In the genomic region with DNA sequence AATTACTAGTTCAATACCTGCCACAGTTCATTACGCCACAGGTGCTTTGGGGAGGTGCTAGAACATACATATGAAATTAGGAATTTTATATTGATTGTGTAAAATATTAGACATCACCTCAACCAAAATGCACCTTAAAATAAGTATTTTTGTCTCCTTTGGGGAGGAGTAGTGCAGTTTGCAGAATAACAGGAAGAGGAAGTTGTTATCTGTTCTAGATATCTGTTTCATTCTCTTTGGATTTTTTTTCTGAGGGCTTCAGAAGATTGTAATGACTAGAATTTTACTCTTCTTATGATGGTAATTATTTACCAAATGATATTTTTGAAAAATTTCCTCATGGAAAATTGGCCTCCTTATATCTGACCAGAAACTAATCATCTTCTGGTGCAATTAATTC, we compare ENCODE assay signal across 21 cellular contexts. TPM values are rescaled to one million over a fixed set of nuclear protein-coding genes. Genes with fewer than 3 reads are reported as not detected.
DNase-seq lines count a peak whose midpoint lies in the region; ATAC-seq, FAIRE-seq and TF ChIP-seq lines count a peak whose summit lies in the region.
"Had no signal": no experiment of that assay in that cellular context is flagged by ENCODE, and none has a peak within 500 bp of the region (broad histone marks: within the 10 kb centered on the region; RNA-seq: fewer than 3 reads in every experiment).

No MANE protein-coding gene starts in this region.

- H3K36me3 ChIP-seq in DND-41 (ENCODE audit: insufficient read depth, low read length): no peaks in the 10 kb centered on the region
- no peaks in the 10 kb centered on the region for H3K36me3 ChIP-seq in GM23338 (ENCODE audit: insufficient read depth)
- H3K36me3 ChIP-seq in neural progenitor cell: no peaks in the 10 kb centered on the region
- H3K36me3 ChIP-seq in kidney (ENCODE audit: control insufficient read depth in 1 of 2, insufficient read depth in 2 of 2, low read length in 2 of 2): no peaks in the 10 kb centered on the region

- H4K20me1 ChIP-seq in DND-41 (ENCODE audit: insufficient read depth, low read length) (no peaks in the 10 kb centered on the region), GM23338 (replicated peaks; ENCODE audit: insufficient read depth) (no peaks in the 10 kb centered on the region), neural progenitor cell (ENCODE audit: low read depth) (no peaks in the 10 kb centered on the region)

- peak overlapping the region; percentile 95 to 96 for H3K27ac Mint-ChIP-seq in T-cell
- H3K27ac Mint-ChIP-seq in activated naive CD8-positive, alpha-beta T cell treated with anti-CD3 and anti-CD28 coated beads for 36 hours: peak overlapping the region; percentile 76
- H3K27ac Mint-ChIP-seq in GM23338: no peak overlapping the region
- no peak overlapping the region for H3K27ac Mint-ChIP-seq in neural progenitor cell
- H3K27ac Mint-ChIP-seq: brain, type B pancreatic cell had no signal

- peak overlapping the region; percentile 58 for H3K27ac ChIP-seq in DND-41 (ENCODE audit: low read length)
- H3K27ac ChIP-seq in GM23338 (ENCODE audit: low read depth): no peak overlapping the region
- no peak overlapping the region for H3K27ac ChIP-seq in neural progenitor cell
- H3K27ac ChIP-seq in kidney (ENCODE audit: low read depth in 2 of 2, low read length in 2 of 2): no peak overlapping the region
- H3K27ac ChIP-seq: epithelial cell of prostate had no signal

- no peak overlapping the region for H3K9ac ChIP-seq in DND-41 (ENCODE audit: low read depth, low read length)
- no peak overlapping the region for H3K9ac ChIP-seq in neural progenitor cell
- H3K9ac ChIP-seq in kidney (ENCODE audit: low read length in 2 of 2): no peak overlapping the region

- ATAC-seq in DND-41 (ENCODE audit: insufficient read depth, low read depth) (peak; percentile 84), T-cell (replicated peaks in 1 of 4) (peak; percentile 80 to 91 (median 82)), GM23338 (no peak)

- peak; percentile 20 for DNase-seq in CD1c-positive myeloid dendritic cell (ENCODE audit: extremely low spot score)
- DNase-seq in DND-41: no peak
- DNase-seq in T-cell: no peak
- no peak for DNase-seq in activated naive CD8-positive, alpha-beta T cell treated with anti-CD3 and anti-CD28 coated beads for 36 hours
- no peak for DNase-seq in GM23338 (ENCODE audit: low spot score)
- no peak for DNase-seq in neural progenitor cell (ENCODE audit: low spot score)
- DNase-seq in GM13976 (ENCODE audit: low spot score): no peak
- no peak for DNase-seq in kidney
- DNase-seq: activated effector memory CD4-positive, alpha-beta T cell treated with anti-CD3 and anti-CD28 coated beads, Interleukin-2, amount 50 U/mL, for 16 hours; cortex of kidney; foreskin melanocyte; NCI-H1436; NK-92 treated with Interleukin-12 subunit alpha and Interleukin-12 subunit beta, amount 100 ng/mL, for 24 hours; SHP77; T-helper 9 cell had no signal

- peak overlapping the region; percentile 43 to 73 (median 44) for H3K4me3 Mint-ChIP-seq in T-cell
- no peak overlapping the region for H3K4me3 Mint-ChIP-seq in activated naive CD8-positive, alpha-beta T cell treated with anti-CD3 and anti-CD28 coated beads for 36 hours
- no peak overlapping the region for H3K4me3 Mint-ChIP-seq in GM23338
- no peak overlapping the region for H3K4me3 Mint-ChIP-seq in neural progenitor cell
- H3K4me3 Mint-ChIP-seq: brain, neural crest cell, type B pancreatic cell had no signal

- no peaks in the 10 kb centered on the region for H3K9me2 ChIP-seq in GM23338 (ENCODE audit: insufficient read depth)

- H3K27me3 ChIP-seq in DND-41 (ENCODE audit: insufficient read depth, low read length, poor library complexity) (no peaks in the 10 kb centered on the region), GM23338 (ENCODE audit: insufficient read depth) (no peaks in the 10 kb centered on the region), neural progenitor cell (no peaks in the 10 kb centered on the region)

- H3K4me2 ChIP-seq in DND-41 (ENCODE audit: insufficient read depth, low read length) (peak overlapping the region; percentile 47; the same call in 1 of the 2 replicates), GM23338 (no peak overlapping the region), neural progenitor cell (no peak overlapping the region)

- H3K4me3 ChIP-seq in DND-41 (ENCODE audit: low read depth in 1 of 2, low read length in 2 of 2) (no peak overlapping the region), GM23338 (no peak overlapping the region), neural progenitor cell (no peak overlapping the region), kidney (ENCODE audit: low read length in 2 of 2) (no peak overlapping the region)

- H3K27me3 Mint-ChIP-seq in T-cell: no peaks in the 10 kb centered on the region
- H3K27me3 Mint-ChIP-seq in activated naive CD8-positive, alpha-beta T cell treated with anti-CD3 and anti-CD28 coated beads for 36 hours: no peaks in the 10 kb centered on the region
- H3K27me3 Mint-ChIP-seq in GM23338 (ENCODE audit: insufficient read depth, low read depth, poor library complexity): no peaks in the 10 kb centered on the region
- no peaks in the 10 kb centered on the region for H3K27me3 Mint-ChIP-seq in neural progenitor cell (ENCODE audit: insufficient read depth, low read depth)

- FAIRE-seq in kidney (lab: Jason Lieb, UNC): no peak
- FAIRE-seq: H1 had no signal

- H3K9me3 Mint-ChIP-seq in T-cell (peaks cover 0 to 8% (median 4%) of the 10 kb centered on the region in 3 donors), GM23338 (no peaks in the 10 kb centered on the region; the same call in 2 of the 3 replicates), neural progenitor cell (no peaks in the 10 kb centered on the region)
- H3K9me3 Mint-ChIP-seq in activated naive CD8-positive, alpha-beta T cell treated with anti-CD3 and anti-CD28 coated beads for 36 hours: peaks cover 6% of the 10 kb centered on the region
- H3K9me3 Mint-ChIP-seq: brain, neural crest cell, type B pancreatic cell had no signal

- in situ Hi-C loops in GM13976 (cut with MboI; ENCODE audit: low sequenced_read_pairs, unreplicated experiment): no loop called here

- peaks cover 26% of the 10 kb centered on the region for H3K4me1 ChIP-seq in DND-41 (ENCODE audit: insufficient read depth, low read length)
- no peaks in the 10 kb centered on the region for H3K4me1 ChIP-seq in GM23338 (ENCODE audit: insufficient read depth)
- H3K4me1 ChIP-seq in neural progenitor cell: no peaks in the 10 kb centered on the region
- no peaks in the 10 kb centered on the region for H3K4me1 ChIP-seq in kidney (ENCODE audit: control insufficient read depth in 1 of 2, insufficient read depth in 1 of 2, low read depth in 1 of 2, low read length in 2 of 2)

- POLR2A ChIA-PET in T-cell (lab: Charles Lee): no interaction called here

- H3K79me2 ChIP-seq in DND-41 (ENCODE audit: insufficient read depth, low read length) (no peaks in the 10 kb centered on the region), GM23338 (replicated peaks; ENCODE audit: insufficient read depth) (no peaks in the 10 kb centered on the region), neural progenitor cell (ENCODE audit: low read depth) (no peaks in the 10 kb centered on the region)

- intact Hi-C loops in kidney (cut with DNase I): no loop called here

- no peaks in the 10 kb centered on the region for H3K9me3 ChIP-seq in DND-41 (ENCODE audit: insufficient read depth, low read length, severe bottlenecking)
- H3K9me3 ChIP-seq in neural progenitor cell (ENCODE audit: low read depth): no peaks in the 10 kb centered on the region
- no peaks in the 10 kb centered on the region for H3K9me3 ChIP-seq in kidney (ENCODE audit: control insufficient read depth in 1 of 2, low read length in 2 of 2)

- CTCF ChIA-PET in T-cell (lab: Charles Lee): interaction anchor here (0.8 to 1.5 kb wide), 3 partner anchors 64 to 66 kb away, joined by 3 to 7 read pairs (median 4); no protein-coding TSS in a partner anchor

- H2AFZ ChIP-seq in DND-41 (ENCODE audit: low read depth, low read length): peak overlapping the region; percentile 66
- no peak overlapping the region for H2AFZ ChIP-seq in GM23338
- no peak overlapping the region for H2AFZ ChIP-seq in neural progenitor cell (replicated peaks)

- no peaks in the 10 kb centered on the region for H3F3A ChIP-seq in GM23338 (replicated peaks; ENCODE audit: low read depth)
- H3F3A ChIP-seq in neural progenitor cell (ENCODE audit: low read depth): no peaks in the 10 kb centered on the region

- H3K4me1 Mint-ChIP-seq in T-cell (peaks cover 65 to 71% (median 70%) of the 10 kb centered on the region in 3 donors), GM23338 (no peaks in the 10 kb centered on the region), neural progenitor cell (no peaks in the 10 kb centered on the region)
- H3K4me1 Mint-ChIP-seq in activated naive CD8-positive, alpha-beta T cell treated with anti-CD3 and anti-CD28 coated beads for 36 hours: peaks cover 44% of the 10 kb centered on the region
- H3K4me1 Mint-ChIP-seq: brain, neural crest cell had no signal

- TF ChIP-seq CTCF in DND-41 (IDR thresholded peaks at IDR 0.05; ENCODE audit: borderline replicate concordance, extremely low read depth, low read length, poor library complexity, severe bottlenecking) (no peak), GM23338 (conservative IDR thresholded peaks at IDR 0.05; ENCODE audit: low read depth in 2 of 2) (no peak), neural progenitor cell (IDR thresholded peaks at IDR 0.05) (no peak), GM13976 (IDR thresholded peaks at IDR 0.05; ENCODE audit: borderline replicate concordance, control extremely low read depth, extremely low read depth, insufficient read depth, missing control alignments) (no peak), kidney (IDR thresholded peaks at IDR 0.05; ENCODE audit: borderline replicate concordance, extremely low read depth, insufficient read depth) (no peak)

- H3K36me3 Mint-ChIP-seq in T-cell (peaks cover 10% of the 10 kb centered on the region), GM23338 (ENCODE audit: low read depth) (no peaks in the 10 kb centered on the region), neural progenitor cell (no peaks in the 10 kb centered on the region)
- peaks cover 11% of the 10 kb centered on the region for H3K36me3 Mint-ChIP-seq in activated naive CD8-positive, alpha-beta T cell treated with anti-CD3 and anti-CD28 coated beads for 36 hours
- H3K36me3 Mint-ChIP-seq: brain, type B pancreatic cell had no signal

RNA-seq across cellular contexts. Expression of a gene that starts 9.9 kb away (rescaled TPM):
- total RNA-seq in T-cell: under 1 TPM in 3 of 5 donors, not detected in 2; 0.23 to 0.40 (median 0.28) TPM
- total RNA-seq in activated naive CD8-positive, alpha-beta T cell treated with anti-CD3 and anti-CD28 coated beads for 36 hours: not detected
- not detected in 2 replicates for total RNA-seq in GM23338 (2014; rRNA removed; shearing (Covaris generic))
- polyA plus RNA-seq in GM23338 (2016; fragmentation: Nextera tagmentation; extraction: Ambion mirVana): not detected in 2 replicates
- not detected in 2 replicates for total RNA-seq in neural progenitor cell (ENCODE audit: low replicate concordance)
- total RNA-seq in kidney: not detected
- not detected for polyA plus RNA-seq in kidney (ENCODE audit: insufficient read depth, low read depth, low replicate concordance)
- total RNA-seq: H1, neural crest cell had no signal
- polyA plus RNA-seq: BJ, H1 had no signal

RNA-seq across cellular contexts. Expression of a gene that starts 43.1 kb away (rescaled TPM):
- total RNA-seq in T-cell (100 to 1,000 TPM; 680 to 879 (median 854) TPM), neural progenitor cell (ENCODE audit: low replicate concordance) (1,385 and 1,973 TPM in 2 replicates), kidney (1,158 TPM)
- total RNA-seq in activated naive CD8-positive, alpha-beta T cell treated with anti-CD3 and anti-CD28 coated beads for 36 hours: 1,000 to 10,000 TPM; 1,947 to 1,996 TPM
- total RNA-seq in GM23338 (2014; rRNA removed; shearing (Covaris generic)): 1,537 and 1,654 TPM in 2 replicates
- polyA plus RNA-seq in GM23338 (2016; fragmentation: Nextera tagmentation; extraction: Ambion mirVana) (1,924 and 1,990 TPM in 2 replicates), kidney (ENCODE audit: insufficient read depth, low read depth, low replicate concordance) (2,485 TPM)

Comparison
In these comparisons a context has a peak if more than half of its experiments do, and no peak if none do; other contexts are left out.
1. H3K27ac Mint-ChIP-seq: peak in T-cell (2 of 2) and activated naive CD8-positive, alpha-beta T cell treated with anti-CD3 and anti-CD28 coated beads for 36 hours (single experiment); none in GM23338 (single experiment) and neural progenitor cell (single experiment).
2. H3K4me3 Mint-ChIP-seq: peak in T-cell (3 of 3); none in activated naive CD8-positive, alpha-beta T cell treated with anti-CD3 and anti-CD28 coated beads for 36 hours (single experiment), GM23338 (single experiment) and neural progenitor cell (single experiment).